Comparison of ENCODE assay signal across 14 cellular contexts in the genomic region with DNA sequence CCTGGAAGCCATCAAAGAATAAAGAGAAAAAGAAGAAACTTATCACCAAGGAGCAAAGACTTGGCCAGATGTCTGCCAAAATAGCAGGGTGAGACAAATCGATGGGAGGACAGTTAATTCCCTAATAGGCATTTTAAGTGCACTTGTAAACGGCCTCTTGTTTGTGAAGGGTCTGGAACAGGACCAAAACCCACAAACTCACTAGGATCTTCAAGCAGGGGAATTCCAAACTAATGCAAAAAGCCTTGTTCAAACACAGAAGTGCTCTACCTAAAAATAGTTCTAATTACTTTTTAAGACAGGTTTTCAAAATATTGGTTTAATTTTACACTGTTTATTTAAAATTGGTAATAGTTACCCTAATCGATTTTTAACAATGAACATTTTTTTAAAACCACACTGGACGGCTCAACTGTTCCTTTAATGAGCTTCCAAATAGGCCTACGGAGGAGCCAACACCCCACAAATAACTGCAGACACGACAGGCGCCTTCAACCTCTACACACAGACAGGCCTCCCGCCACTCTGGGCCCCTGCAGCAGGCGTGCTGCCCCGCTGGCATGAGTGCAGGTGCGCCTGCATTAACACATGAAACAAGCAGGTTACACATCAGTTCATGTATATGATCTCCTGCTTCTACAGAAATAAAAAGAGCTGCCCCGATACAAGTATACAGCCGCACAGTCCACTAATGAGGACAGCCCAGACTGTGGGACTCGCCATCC. TPM values are rescaled to one million over a fixed set of nuclear protein-coding genes. Genes with fewer than 3 reads are reported as not detected.
DNase-seq lines count a peak whose midpoint lies in the region; ATAC-seq and TF ChIP-seq lines count a peak whose summit lies in the region.
"Had no signal": no experiment of that assay in that cellular context is flagged by ENCODE, and none has a peak within 500 bp of the region (broad histone marks: within the 10 kb centered on the region; RNA-seq: fewer than 3 reads in every experiment).

No MANE protein-coding gene starts in this region.

- TF ChIP-seq CTCF in AG04449 (IDR thresholded peaks at IDR 0.05; ENCODE audit: insufficient read depth, low read length, missing control alignments) (no peak), fibroblast of pulmonary artery (IDR thresholded peaks at IDR 0.05; ENCODE audit: low read length, missing control alignments) (no peak)

- POLR2A ChIA-PET in AG04449 (lab: Yijun Ruan, JAX) = no interaction called here

- CTCF ChIA-PET in AG04449 (lab: Yijun Ruan, JAX) = interaction anchor here (1.0 to 1.5 kb wide), 3 partner anchors 10 to 15 kb away, joined by 3 to 5 read pairs (median 3); no protein-coding TSS in a partner anchor

- peak; percentile 40 for DNase-seq in AG04449 (ENCODE audit: low read depth, low spot score)
- peak; percentile 39 for DNase-seq in M059J (ENCODE audit: low read depth)
- DNase-seq in NCI-H748 (lab: John Stamatoyannopoulos, UW; ENCODE audit: unreplicated experiment) = peak; percentile 70
- peak; percentile 18 for DNase-seq in fibroblast of pulmonary artery (ENCODE audit: low read depth)
- DNase-seq in stimulated activated CD4-positive, alpha-beta T cell treated with anti-CD3 and anti-CD28 coated beads, Interleukin-2, amount 100 ng/mL, for 48 hours = no peak
- no peak for DNase-seq in NAMALWA (ENCODE audit: low spot score)
- no peak for DNase-seq in NCI-H82 (lab: John Stamatoyannopoulos, UW)
- DNase-seq: activated effector memory CD4-positive, alpha-beta T cell treated with anti-CD3 and anti-CD28 coated beads, Interleukin-2, amount 50 U/mL, for 16 hours; Kasumi-1; naive thymus-derived CD4-positive, alpha-beta T cell; spleen; T-cell; transverse colon had no signal

- H3K4me3 ChIP-seq in AG04449 (ENCODE audit: low read depth, low read length) = no peak overlapping the region
- no peak overlapping the region for H3K4me3 ChIP-seq in fibroblast of pulmonary artery (replicated peaks; ENCODE audit: low read depth, low read length)
- H3K4me3 ChIP-seq: spleen, transverse colon had no signal

- no peak for ATAC-seq in HG03378 (IDR thresholded peaks at IDR 0.05; ENCODE audit: unreplicated experiment)
- ATAC-seq: naive thymus-derived CD4-positive, alpha-beta T cell; T-cell had no signal

RNA-seq across cellular contexts. Expression of a gene that starts 15.8 kb away (rescaled TPM):
- total RNA-seq in M059J (2014; rRNA removed; shearing (Covaris generic)) = 74.0 and 90.6 TPM in 2 replicates

RNA-seq across cellular contexts. Expression of a gene that starts 32.1 kb away (rescaled TPM):
- 198 and 200 TPM in 2 replicates for total RNA-seq in M059J (2014; rRNA removed; shearing (Covaris generic))

Comparison
In these comparisons a context has a peak if more than half of its experiments do, and no peak if none do; other contexts are left out.
1. DNase-seq: peak in AG04449 (single experiment), M059J (single experiment), NCI-H748 (single experiment) and fibroblast of pulmonary artery (single experiment); none in stimulated activated CD4-positive, alpha-beta T cell treated with anti-CD3 and anti-CD28 coated beads, Interleukin-2, amount 100 ng/mL, for 48 hours (0 of 2), NAMALWA (single experiment) and NCI-H82 (single experiment).